ENCODE assay signal across 1 cellular context in genomic region chr1:24763671-24764070, GRCh38.
TF ChIP-seq lines count a peak whose summit lies in the region.

No MANE protein-coding gene starts in this region.

TF ChIP-seq in SK-N-SH, 30 proteins besides CTCF, POLR2A, EP300 and RAD21 (continued from another document):
- TF ChIP-seq SIN3A (IDR thresholded peaks at IDR 0.05; ENCODE audit: borderline replicate concordance, low read depth, low read length), result no peak
